24 cellular contexts compared by ENCODE assay signal in genomic region chr5:53276825-53277224, GRCh38.
DNase-seq lines count a peak whose midpoint lies in the region; ATAC-seq and TF ChIP-seq lines count a peak whose summit lies in the region.
"Had no signal": no experiment of that assay in that cellular context is flagged by ENCODE, and none has a peak within 500 bp of the region (broad histone marks: within the 10 kb centered on the region; RNA-seq: fewer than 3 reads in every experiment).

No MANE protein-coding gene starts in this region.

- no peaks in the 10 kb centered on the region for H3K36me3 Mint-ChIP-seq in activated T-helper 2 cell treated with anti-CD3 and anti-CD28 coated beads, Interferon-gamma antibody, Interleukin-2, Interleukin-4, amounts not matched to agents 10 μg/mL and 5 μg/mL and 100 μg/mL, durations not matched to agents 14 hours and 24 hours and 36 hours (ENCODE audit: low read depth)
- H3K36me3 Mint-ChIP-seq in T-helper 2 cell treated with Interferon-gamma antibody and Interleukin-4, amounts not matched to agents 5 μg/mL and 100 μg/mL, for 36 hours (ENCODE audit: low read depth) = no peaks in the 10 kb centered on the region
- H3K36me3 Mint-ChIP-seq: natural killer cell; stimulated activated naive B cell treated with anti-CD40 and anti-IgM and Interleukin-4, amounts not matched to agents 10 μg/mL and 1 μg/mL and 100 μg/mL, for 72 hours had no signal

- peak overlapping the region; percentile 24 for H3K4me2 ChIP-seq in skeletal muscle satellite cell (ENCODE audit: low read length)

- no peaks in the 10 kb centered on the region for H3K4me1 Mint-ChIP-seq in activated T-helper 2 cell treated with anti-CD3 and anti-CD28 coated beads, Interferon-gamma antibody, Interleukin-2, Interleukin-4, amounts not matched to agents 10 μg/mL and 5 μg/mL and 100 μg/mL, durations not matched to agents 14 hours and 24 hours and 36 hours (ENCODE audit: low read depth)
- no peaks in the 10 kb centered on the region for H3K4me1 Mint-ChIP-seq in T-helper 2 cell treated with Interferon-gamma antibody and Interleukin-4, amounts not matched to agents 5 μg/mL and 100 μg/mL, for 36 hours (ENCODE audit: low read depth)
- H3K4me1 Mint-ChIP-seq: activated B cell treated with CpG ODN at 0.5 μM for 24 hours; B cell; natural killer cell; stimulated activated naive B cell treated with anti-CD40 and anti-IgM and Interleukin-4, amounts not matched to agents 10 μg/mL and 1 μg/mL and 100 μg/mL, for 72 hours had no signal

- no peaks in the 10 kb centered on the region for H3K9me3 Mint-ChIP-seq in activated T-helper 2 cell treated with anti-CD3 and anti-CD28 coated beads, Interferon-gamma antibody, Interleukin-2, Interleukin-4, amounts not matched to agents 10 μg/mL and 5 μg/mL and 100 μg/mL, durations not matched to agents 14 hours and 24 hours and 36 hours
- no peaks in the 10 kb centered on the region for H3K9me3 Mint-ChIP-seq in T-helper 2 cell treated with Interferon-gamma antibody and Interleukin-4, amounts not matched to agents 5 μg/mL and 100 μg/mL, for 36 hours
- H3K9me3 Mint-ChIP-seq: activated B cell treated with CpG ODN at 0.5 μM for 24 hours had no signal

- in situ Hi-C loops in ACHN (cut with HindIII; ENCODE audit: low pct_ligation_motif_present, low pct_unique_long_range_greater_than_20kb, low sequenced_read_pairs) = no loop called here

- no peak overlapping the region for H3K27ac Mint-ChIP-seq in activated T-helper 2 cell treated with anti-CD3 and anti-CD28 coated beads, Interferon-gamma antibody, Interleukin-2, Interleukin-4, amounts not matched to agents 10 μg/mL and 5 μg/mL and 100 μg/mL, durations not matched to agents 14 hours and 24 hours and 36 hours
- no peak overlapping the region for H3K27ac Mint-ChIP-seq in T-helper 2 cell treated with Interferon-gamma antibody and Interleukin-4, amounts not matched to agents 5 μg/mL and 100 μg/mL, for 36 hours
- H3K27ac Mint-ChIP-seq: activated B cell treated with CpG ODN at 0.5 μM for 24 hours; B cell; natural killer cell; stimulated activated naive B cell treated with anti-CD40 and anti-IgM and Interleukin-4, amounts not matched to agents 10 μg/mL and 1 μg/mL and 100 μg/mL, for 72 hours had no signal

- 29 to 38% (median 36%) methylated on average over 3 of the region's 3 CpGs for WGBS in adrenal gland, 4 donors

- H3K27me3 ChIP-seq in adrenal gland (no peaks in the 10 kb centered on the region), left lung (no peaks in the 10 kb centered on the region), skeletal muscle satellite cell (ENCODE audit: control insufficient read depth, insufficient read depth, low read length) (no peaks in the 10 kb centered on the region)
- H3K27me3 ChIP-seq: cardiac muscle cell had no signal

- TF ChIP-seq CTCF in adrenal gland (IDR thresholded peaks at IDR 0.05) = no peak
- no peak for TF ChIP-seq CTCF in left lung (IDR thresholded peaks at IDR 0.05)

- H3K4me3 ChIP-seq in adrenal gland = no peak overlapping the region
- H3K4me3 ChIP-seq in left lung = no peak overlapping the region
- no peak overlapping the region for H3K4me3 ChIP-seq in skeletal muscle satellite cell (ENCODE audit: low read length)
- H3K4me3 ChIP-seq: cardiac muscle cell, skin epidermis, thoracic aorta had no signal

- intact Hi-C loops in adrenal gland (cut with DNase I) = no loop called here
- intact Hi-C loops in left lung (cut with DNase I) = no loop called here
- intact Hi-C loops in activated T-helper 2 cell treated with anti-CD3 and anti-CD28 coated beads, Interferon-gamma antibody, Interleukin-2, Interleukin-4, amounts not matched to agents 10 μg/mL and 5 μg/mL and 100 μg/mL, durations not matched to agents 14 hours and 24 hours and 36 hours (cut with micrococcal nuclease) = no loop called here

- H3K9ac ChIP-seq in skeletal muscle satellite cell (ENCODE audit: low read depth, low read length) = peak overlapping the region; percentile 13
- H3K9ac ChIP-seq: parathyroid adenoma had no signal

- H3K27me3 Mint-ChIP-seq in activated T-helper 2 cell treated with anti-CD3 and anti-CD28 coated beads, Interferon-gamma antibody, Interleukin-2, Interleukin-4, amounts not matched to agents 10 μg/mL and 5 μg/mL and 100 μg/mL, durations not matched to agents 14 hours and 24 hours and 36 hours (ENCODE audit: low read depth) = no peaks in the 10 kb centered on the region
- H3K27me3 Mint-ChIP-seq in T-helper 2 cell treated with Interferon-gamma antibody and Interleukin-4, amounts not matched to agents 5 μg/mL and 100 μg/mL, for 36 hours (ENCODE audit: low read depth) = no peaks in the 10 kb centered on the region
- H3K27me3 Mint-ChIP-seq: activated B cell treated with CpG ODN at 0.5 μM for 24 hours; B cell; stimulated activated naive B cell treated with anti-CD40 and anti-IgM and Interleukin-4, amounts not matched to agents 10 μg/mL and 1 μg/mL and 100 μg/mL, for 72 hours had no signal

- H3K9me3 ChIP-seq in adrenal gland (replicated peaks in 1 of 3) (peaks cover 0 to 2% (median 0%) of the 10 kb centered on the region in 3 donors), left lung (no peaks in the 10 kb centered on the region), skeletal muscle satellite cell (replicated peaks; ENCODE audit: low read length) (no peaks in the 10 kb centered on the region)
- H3K9me3 ChIP-seq: thoracic aorta had no signal

- no peak overlapping the region for H3K4me3 Mint-ChIP-seq in activated T-helper 2 cell treated with anti-CD3 and anti-CD28 coated beads, Interferon-gamma antibody, Interleukin-2, Interleukin-4, amounts not matched to agents 10 μg/mL and 5 μg/mL and 100 μg/mL, durations not matched to agents 14 hours and 24 hours and 36 hours (ENCODE audit: low read depth)
- no peak overlapping the region for H3K4me3 Mint-ChIP-seq in T-helper 2 cell treated with Interferon-gamma antibody and Interleukin-4, amounts not matched to agents 5 μg/mL and 100 μg/mL, for 36 hours
- H3K4me3 Mint-ChIP-seq: activated B cell treated with CpG ODN at 0.5 μM for 24 hours; B cell; natural killer cell; stimulated activated naive B cell treated with anti-CD40 and anti-IgM and Interleukin-4, amounts not matched to agents 10 μg/mL and 1 μg/mL and 100 μg/mL, for 72 hours had no signal

- ATAC-seq in left lung = peak; percentile 81
- ATAC-seq: HCT116; natural killer cell; stimulated activated naive B cell treated with anti-CD40 and anti-IgM and Interleukin-4, amounts not matched to agents 10 μg/mL and 1 μg/mL and 100 μg/mL, for 72 hours had no signal

- no peak for TF ChIP-seq POLR2A in adrenal gland (IDR thresholded peaks at IDR 0.05)

- peaks cover 0 to 5% of the 10 kb centered on the region in 2 donors for H3K4me1 ChIP-seq in adrenal gland (replicated peaks in 1 of 2)
- H3K4me1 ChIP-seq in left lung = peaks cover 0 to 3% of the 10 kb centered on the region in 2 donors
- peaks cover 10% of the 10 kb centered on the region for H3K4me1 ChIP-seq in skeletal muscle satellite cell (ENCODE audit: control insufficient read depth, insufficient read depth, low read length)
- H3K4me1 ChIP-seq: parathyroid adenoma had no signal

- no peaks in the 10 kb centered on the region for H3K36me3 ChIP-seq in adrenal gland (replicated peaks in 1 of 2)
- H3K36me3 ChIP-seq in left lung = no peaks in the 10 kb centered on the region
- H3K36me3 ChIP-seq in skeletal muscle satellite cell (ENCODE audit: insufficient read depth, low read length) = no peaks in the 10 kb centered on the region
- H3K36me3 ChIP-seq: cardiac muscle cell, thoracic aorta had no signal

- peak in 3 of 7 donors; percentile 16 to 62 (median 57) for DNase-seq in adrenal gland
- DNase-seq in fibroblast of peridontal ligament (ENCODE audit: extremely low read depth) = peak; percentile 80
- no peak for DNase-seq in left lung
- no peak for DNase-seq in activated T-helper 2 cell treated with anti-CD3 and anti-CD28 coated beads, Interferon-gamma antibody, Interleukin-2, Interleukin-4, amounts not matched to agents 10 μg/mL and 5 μg/mL and 100 μg/mL, durations not matched to agents 14 hours and 24 hours and 36 hours (ENCODE audit: low spot score)
- no peak for DNase-seq in ACHN
- DNase-seq in T-helper 2 cell treated with Interferon-gamma antibody and Interleukin-4, amounts not matched to agents 5 μg/mL and 100 μg/mL, for 36 hours (ENCODE audit: low spot score) = no peak
- DNase-seq: activated B cell treated with CpG ODN at 0.5 μM for 24 hours; activated CD4-positive, alpha-beta T cell treated with anti-CD3 and anti-CD28 coated beads, Interleukin-2, amount 50 U/mL, for 48 hours; activated gamma-delta T cell; dermis blood vessel endothelial cell; GF-D8; Karpas-422; natural killer cell; NCI-H1694 treated with DMSO at 0.1 percent for 48 hours; NCI-H69; stimulated activated naive B cell treated with anti-CD40 and anti-IgM and Interleukin-4, amounts not matched to agents 10 μg/mL and 1 μg/mL and 100 μg/mL, for 72 hours; T-helper 9 cell had no signal

- H3K27ac ChIP-seq in adrenal gland = peak overlapping the region; percentile 29 to 76 (median 62)
- H3K27ac ChIP-seq in left lung = no peak overlapping the region
- H3K27ac ChIP-seq: cardiac muscle cell, parathyroid adenoma, skin epidermis, thoracic aorta had no signal

Comparison
In these comparisons a context has a peak if more than half of its experiments do, and no peak if none do; other contexts are left out.
1. H3K27ac ChIP-seq: peak in adrenal gland (5 of 5); none in left lung (0 of 2).